Comparison of ENCODE assay signal across 1 cellular context in the genomic region with DNA sequence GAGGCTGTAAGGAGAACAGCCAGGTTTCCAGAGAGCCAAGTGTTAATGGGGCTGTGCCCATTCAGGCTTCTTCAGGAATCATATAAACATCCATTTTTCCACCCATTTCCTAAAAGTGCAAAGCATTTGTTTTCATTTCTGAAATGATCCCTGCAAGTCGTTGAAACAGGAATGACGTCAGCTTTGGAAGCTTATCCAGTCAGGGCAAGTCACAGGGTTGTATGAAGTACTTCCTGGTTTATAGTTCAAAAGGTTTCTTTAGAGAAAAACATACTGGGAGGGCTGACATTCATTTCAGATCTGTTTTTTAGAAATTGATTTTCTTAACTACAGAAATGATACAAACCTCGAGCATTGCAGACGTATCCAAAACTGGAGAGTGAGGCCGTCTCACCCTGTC.
TF ChIP-seq lines count a peak whose summit lies in the region.

No MANE protein-coding gene starts in this region.

TF ChIP-seq in K562, 482 proteins besides CTCF, POLR2A, EP300 and RAD21 (continued from another document):
- TF ChIP-seq, protein P1, sequence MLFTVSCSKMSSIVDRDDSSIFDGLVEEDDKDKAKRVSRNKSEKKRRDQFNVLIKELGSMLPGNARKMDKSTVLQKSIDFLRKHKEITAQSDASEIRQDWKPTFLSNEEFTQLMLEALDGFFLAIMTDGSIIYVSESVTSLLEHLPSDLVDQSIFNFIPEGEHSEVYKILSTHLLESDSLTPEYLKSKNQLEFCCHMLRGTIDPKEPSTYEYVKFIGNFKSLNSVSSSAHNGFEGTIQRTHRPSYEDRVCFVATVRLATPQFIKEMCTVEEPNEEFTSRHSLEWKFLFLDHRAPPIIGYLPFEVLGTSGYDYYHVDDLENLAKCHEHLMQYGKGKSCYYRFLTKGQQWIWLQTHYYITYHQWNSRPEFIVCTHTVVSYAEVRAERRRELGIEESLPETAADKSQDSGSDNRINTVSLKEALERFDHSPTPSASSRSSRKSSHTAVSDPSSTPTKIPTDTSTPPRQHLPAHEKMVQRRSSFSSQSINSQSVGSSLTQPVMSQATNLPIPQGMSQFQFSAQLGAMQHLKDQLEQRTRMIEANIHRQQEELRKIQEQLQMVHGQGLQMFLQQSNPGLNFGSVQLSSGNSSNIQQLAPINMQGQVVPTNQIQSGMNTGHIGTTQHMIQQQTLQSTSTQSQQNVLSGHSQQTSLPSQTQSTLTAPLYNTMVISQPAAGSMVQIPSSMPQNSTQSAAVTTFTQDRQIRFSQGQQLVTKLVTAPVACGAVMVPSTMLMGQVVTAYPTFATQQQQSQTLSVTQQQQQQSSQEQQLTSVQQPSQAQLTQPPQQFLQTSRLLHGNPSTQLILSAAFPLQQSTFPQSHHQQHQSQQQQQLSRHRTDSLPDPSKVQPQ (CRISPR knock-in tag; IDR thresholded peaks at IDR 0.05; ENCODE audit: borderline replicate concordance), result no peak
- TF ChIP-seq ZNF274 (IDR thresholded peaks at IDR 0.05; ENCODE audit: borderline replicate concordance, low read depth, low read length) (no peak), TAF7 (tag; IDR thresholded peaks at IDR 0.05) (no peak), ATF7 (IDR thresholded peaks at IDR 0.05) (peak; percentile 80; the same call in 1 of the 2 replicates), NR2C1 (IDR thresholded peaks at IDR 0.05) (peak; percentile 89), NR2C1 (tag; IDR thresholded peaks at IDR 0.05) (peak; percentile 92), ZNF24 (IDR thresholded peaks at IDR 0.05) (no peak), ZNF589 (CRISPR knock-in tag; IDR thresholded peaks at IDR 0.05; ENCODE audit: low read depth) (peak; percentile 35; the same call in 1 of the 2 replicates), BACH1 (tag; IDR thresholded peaks at IDR 0.05) (no peak), ARID1B (IDR thresholded peaks at IDR 0.05) (no peak), GABPA (tag; conservative IDR thresholded peaks at IDR 0.05; ENCODE audit: low read depth) (peak; percentile 69), STAT5B (CRISPR knock-in tag; IDR thresholded peaks at IDR 0.05) (no peak), ZFX (CRISPR knock-in tag; IDR thresholded peaks at IDR 0.05) (no peak)
- TF ChIP-seq, protein P2, sequence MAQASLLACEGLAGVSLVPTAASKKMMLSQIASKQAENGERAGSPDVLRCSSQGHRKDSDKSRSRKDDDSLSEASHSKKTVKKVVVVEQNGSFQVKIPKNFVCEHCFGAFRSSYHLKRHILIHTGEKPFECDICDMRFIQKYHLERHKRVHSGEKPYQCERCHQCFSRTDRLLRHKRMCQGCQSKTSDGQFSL (CRISPR knock-in tag; IDR thresholded peaks at IDR 0.05), result no peak
- TF ChIP-seq, protein P2 (tag; IDR thresholded peaks at IDR 0.05), result no peak
- TF ChIP-seq, protein P3, sequence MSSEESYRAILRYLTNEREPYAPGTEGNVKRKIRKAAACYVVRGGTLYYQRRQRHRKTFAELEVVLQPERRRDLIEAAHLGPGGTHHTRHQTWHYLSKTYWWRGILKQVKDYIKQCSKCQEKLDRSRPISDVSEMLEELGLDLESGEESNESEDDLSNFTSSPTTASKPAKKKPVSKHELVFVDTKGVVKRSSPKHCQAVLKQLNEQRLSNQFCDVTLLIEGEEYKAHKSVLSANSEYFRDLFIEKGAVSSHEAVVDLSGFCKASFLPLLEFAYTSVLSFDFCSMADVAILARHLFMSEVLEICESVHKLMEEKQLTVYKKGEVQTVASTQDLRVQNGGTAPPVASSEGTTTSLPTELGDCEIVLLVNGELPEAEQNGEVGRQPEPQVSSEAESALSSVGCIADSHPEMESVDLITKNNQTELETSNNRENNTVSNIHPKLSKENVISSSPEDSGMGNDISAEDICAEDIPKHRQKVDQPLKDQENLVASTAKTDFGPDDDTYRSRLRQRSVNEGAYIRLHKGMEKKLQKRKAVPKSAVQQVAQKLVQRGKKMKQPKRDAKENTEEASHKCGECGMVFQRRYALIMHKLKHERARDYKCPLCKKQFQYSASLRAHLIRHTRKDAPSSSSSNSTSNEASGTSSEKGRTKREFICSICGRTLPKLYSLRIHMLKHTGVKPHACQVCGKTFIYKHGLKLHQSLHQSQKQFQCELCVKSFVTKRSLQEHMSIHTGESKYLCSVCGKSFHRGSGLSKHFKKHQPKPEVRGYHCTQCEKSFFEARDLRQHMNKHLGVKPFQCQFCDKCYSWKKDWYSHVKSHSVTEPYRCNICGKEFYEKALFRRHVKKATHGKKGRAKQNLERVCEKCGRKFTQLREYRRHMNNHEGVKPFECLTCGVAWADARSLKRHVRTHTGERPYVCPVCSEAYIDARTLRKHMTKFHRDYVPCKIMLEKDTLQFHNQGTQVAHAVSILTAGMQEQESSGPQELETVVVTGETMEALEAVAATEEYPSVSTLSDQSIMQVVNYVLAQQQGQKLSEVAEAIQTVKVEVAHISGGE (CRISPR knock-in tag; IDR thresholded peaks at IDR 0.05), result no peak
- TF ChIP-seq, protein P4, sequence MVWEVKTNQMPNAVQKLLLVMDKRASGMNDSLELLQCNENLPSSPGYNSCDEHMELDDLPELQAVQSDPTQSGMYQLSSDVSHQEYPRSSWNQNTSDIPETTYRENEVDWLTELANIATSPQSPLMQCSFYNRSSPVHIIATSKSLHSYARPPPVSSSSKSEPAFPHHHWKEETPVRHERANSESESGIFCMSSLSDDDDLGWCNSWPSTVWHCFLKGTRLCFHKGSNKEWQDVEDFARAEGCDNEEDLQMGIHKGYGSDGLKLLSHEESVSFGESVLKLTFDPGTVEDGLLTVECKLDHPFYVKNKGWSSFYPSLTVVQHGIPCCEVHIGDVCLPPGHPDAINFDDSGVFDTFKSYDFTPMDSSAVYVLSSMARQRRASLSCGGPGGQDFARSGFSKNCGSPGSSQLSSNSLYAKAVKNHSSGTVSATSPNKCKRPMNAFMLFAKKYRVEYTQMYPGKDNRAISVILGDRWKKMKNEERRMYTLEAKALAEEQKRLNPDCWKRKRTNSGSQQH (CRISPR knock-in tag; IDR thresholded peaks at IDR 0.05), result no peak
- TF ChIP-seq, protein P5, sequence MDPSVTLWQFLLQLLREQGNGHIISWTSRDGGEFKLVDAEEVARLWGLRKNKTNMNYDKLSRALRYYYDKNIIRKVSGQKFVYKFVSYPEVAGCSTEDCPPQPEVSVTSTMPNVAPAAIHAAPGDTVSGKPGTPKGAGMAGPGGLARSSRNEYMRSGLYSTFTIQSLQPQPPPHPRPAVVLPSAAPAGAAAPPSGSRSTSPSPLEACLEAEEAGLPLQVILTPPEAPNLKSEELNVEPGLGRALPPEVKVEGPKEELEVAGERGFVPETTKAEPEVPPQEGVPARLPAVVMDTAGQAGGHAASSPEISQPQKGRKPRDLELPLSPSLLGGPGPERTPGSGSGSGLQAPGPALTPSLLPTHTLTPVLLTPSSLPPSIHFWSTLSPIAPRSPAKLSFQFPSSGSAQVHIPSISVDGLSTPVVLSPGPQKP (CRISPR knock-in tag; IDR thresholded peaks at IDR 0.05), result no peak
- TF ChIP-seq, protein P6, sequence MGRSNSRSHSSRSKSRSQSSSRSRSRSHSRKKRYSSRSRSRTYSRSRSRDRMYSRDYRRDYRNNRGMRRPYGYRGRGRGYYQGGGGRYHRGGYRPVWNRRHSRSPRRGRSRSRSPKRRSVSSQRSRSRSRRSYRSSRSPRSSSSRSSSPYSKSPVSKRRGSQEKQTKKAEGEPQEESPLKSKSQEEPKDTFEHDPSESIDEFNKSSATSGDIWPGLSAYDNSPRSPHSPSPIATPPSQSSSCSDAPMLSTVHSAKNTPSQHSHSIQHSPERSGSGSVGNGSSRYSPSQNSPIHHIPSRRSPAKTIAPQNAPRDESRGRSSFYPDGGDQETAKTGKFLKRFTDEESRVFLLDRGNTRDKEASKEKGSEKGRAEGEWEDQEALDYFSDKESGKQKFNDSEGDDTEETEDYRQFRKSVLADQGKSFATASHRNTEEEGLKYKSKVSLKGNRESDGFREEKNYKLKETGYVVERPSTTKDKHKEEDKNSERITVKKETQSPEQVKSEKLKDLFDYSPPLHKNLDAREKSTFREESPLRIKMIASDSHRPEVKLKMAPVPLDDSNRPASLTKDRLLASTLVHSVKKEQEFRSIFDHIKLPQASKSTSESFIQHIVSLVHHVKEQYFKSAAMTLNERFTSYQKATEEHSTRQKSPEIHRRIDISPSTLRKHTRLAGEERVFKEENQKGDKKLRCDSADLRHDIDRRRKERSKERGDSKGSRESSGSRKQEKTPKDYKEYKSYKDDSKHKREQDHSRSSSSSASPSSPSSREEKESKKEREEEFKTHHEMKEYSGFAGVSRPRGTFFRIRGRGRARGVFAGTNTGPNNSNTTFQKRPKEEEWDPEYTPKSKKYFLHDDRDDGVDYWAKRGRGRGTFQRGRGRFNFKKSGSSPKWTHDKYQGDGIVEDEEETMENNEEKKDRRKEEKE (IDR thresholded peaks at IDR 0.05; ENCODE audit: borderline replicate concordance in 1 of 2, control insufficient read depth in 1 of 2, low read depth in 2 of 2, low read length in 1 of 2), result no peak
- TF ChIP-seq, protein P7, sequence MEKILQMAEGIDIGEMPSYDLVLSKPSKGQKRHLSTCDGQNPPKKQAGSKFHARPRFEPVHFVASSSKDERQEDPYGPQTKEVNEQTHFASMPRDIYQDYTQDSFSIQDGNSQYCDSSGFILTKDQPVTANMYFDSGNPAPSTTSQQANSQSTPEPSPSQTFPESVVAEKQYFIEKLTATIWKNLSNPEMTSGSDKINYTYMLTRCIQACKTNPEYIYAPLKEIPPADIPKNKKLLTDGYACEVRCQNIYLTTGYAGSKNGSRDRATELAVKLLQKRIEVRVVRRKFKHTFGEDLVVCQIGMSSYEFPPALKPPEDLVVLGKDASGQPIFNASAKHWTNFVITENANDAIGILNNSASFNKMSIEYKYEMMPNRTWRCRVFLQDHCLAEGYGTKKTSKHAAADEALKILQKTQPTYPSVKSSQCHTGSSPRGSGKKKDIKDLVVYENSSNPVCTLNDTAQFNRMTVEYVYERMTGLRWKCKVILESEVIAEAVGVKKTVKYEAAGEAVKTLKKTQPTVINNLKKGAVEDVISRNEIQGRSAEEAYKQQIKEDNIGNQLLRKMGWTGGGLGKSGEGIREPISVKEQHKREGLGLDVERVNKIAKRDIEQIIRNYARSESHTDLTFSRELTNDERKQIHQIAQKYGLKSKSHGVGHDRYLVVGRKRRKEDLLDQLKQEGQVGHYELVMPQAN (IDR thresholded peaks at IDR 0.05; ENCODE audit: borderline replicate concordance), result no peak
- TF ChIP-seq, protein P8, sequence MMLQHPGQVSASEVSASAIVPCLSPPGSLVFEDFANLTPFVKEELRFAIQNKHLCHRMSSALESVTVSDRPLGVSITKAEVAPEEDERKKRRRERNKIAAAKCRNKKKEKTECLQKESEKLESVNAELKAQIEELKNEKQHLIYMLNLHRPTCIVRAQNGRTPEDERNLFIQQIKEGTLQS (IDR thresholded peaks at IDR 0.05), result peak; percentile 72
- TF ChIP-seq, protein P8 (CRISPR knock-in tag; conservative IDR thresholded peaks at IDR 0.05), result no peak
- TF ChIP-seq, protein P9, sequence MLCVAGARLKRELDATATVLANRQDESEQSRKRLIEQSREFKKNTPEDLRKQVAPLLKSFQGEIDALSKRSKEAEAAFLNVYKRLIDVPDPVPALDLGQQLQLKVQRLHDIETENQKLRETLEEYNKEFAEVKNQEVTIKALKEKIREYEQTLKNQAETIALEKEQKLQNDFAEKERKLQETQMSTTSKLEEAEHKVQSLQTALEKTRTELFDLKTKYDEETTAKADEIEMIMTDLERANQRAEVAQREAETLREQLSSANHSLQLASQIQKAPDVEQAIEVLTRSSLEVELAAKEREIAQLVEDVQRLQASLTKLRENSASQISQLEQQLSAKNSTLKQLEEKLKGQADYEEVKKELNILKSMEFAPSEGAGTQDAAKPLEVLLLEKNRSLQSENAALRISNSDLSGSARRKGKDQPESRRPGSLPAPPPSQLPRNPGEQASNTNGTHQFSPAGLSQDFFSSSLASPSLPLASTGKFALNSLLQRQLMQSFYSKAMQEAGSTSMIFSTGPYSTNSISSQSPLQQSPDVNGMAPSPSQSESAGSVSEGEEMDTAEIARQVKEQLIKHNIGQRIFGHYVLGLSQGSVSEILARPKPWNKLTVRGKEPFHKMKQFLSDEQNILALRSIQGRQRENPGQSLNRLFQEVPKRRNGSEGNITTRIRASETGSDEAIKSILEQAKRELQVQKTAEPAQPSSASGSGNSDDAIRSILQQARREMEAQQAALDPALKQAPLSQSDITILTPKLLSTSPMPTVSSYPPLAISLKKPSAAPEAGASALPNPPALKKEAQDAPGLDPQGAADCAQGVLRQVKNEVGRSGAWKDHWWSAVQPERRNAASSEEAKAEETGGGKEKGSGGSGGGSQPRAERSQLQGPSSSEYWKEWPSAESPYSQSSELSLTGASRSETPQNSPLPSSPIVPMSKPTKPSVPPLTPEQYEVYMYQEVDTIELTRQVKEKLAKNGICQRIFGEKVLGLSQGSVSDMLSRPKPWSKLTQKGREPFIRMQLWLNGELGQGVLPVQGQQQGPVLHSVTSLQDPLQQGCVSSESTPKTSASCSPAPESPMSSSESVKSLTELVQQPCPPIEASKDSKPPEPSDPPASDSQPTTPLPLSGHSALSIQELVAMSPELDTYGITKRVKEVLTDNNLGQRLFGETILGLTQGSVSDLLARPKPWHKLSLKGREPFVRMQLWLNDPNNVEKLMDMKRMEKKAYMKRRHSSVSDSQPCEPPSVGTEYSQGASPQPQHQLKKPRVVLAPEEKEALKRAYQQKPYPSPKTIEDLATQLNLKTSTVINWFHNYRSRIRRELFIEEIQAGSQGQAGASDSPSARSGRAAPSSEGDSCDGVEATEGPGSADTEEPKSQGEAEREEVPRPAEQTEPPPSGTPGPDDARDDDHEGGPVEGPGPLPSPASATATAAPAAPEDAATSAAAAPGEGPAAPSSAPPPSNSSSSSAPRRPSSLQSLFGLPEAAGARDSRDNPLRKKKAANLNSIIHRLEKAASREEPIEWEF (CRISPR knock-in tag; IDR thresholded peaks at IDR 0.05), result no peak
TF ChIP-seq in K562: peak in this region for 7.
